22 cellular contexts compared by ENCODE assay signal in the genomic region with DNA sequence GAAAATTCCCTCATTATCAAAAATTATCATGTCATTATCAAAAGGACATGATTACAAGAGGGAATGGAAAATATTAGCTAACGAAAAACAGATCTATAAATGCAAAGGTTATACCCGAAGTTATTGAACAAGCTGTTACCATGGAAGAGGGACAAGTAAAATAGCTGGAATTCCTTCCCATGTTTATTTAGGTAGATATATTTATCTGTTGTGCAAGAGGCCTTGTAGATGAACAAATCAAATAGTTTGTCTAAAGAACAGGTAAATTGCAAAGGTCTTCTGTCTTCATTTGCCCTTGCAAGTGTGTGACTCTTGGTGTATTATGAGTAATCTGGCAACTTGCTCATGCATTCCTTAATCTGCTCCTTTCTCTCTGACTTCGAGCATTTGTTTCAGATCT.
DNase-seq lines count a peak whose midpoint lies in the region; ATAC-seq and TF ChIP-seq lines count a peak whose summit lies in the region.
"Had no signal": no experiment of that assay in that cellular context is flagged by ENCODE, and none has a peak within 500 bp of the region (broad histone marks: within the 10 kb centered on the region; RNA-seq: fewer than 3 reads in every experiment).

No MANE protein-coding gene starts in this region.

- DNase-seq in PC-3 (peak; percentile 3), astrocyte of the hippocampus (ENCODE audit: low read depth, low spot score) (peak; percentile 8), left lobe of liver (ENCODE audit: low spot score) (no peak), right lobe of liver (no peak), G401 (ENCODE audit: low spot score) (no peak)
- DNase-seq in NK-92 treated with Interleukin-12 subunit alpha and Interleukin-12 subunit beta, amount 100 ng/mL, for 24 hours (lab: John Stamatoyannopoulos, UW): no peak
- DNase-seq: 8988T; ACHN; AML-193; BE2C; CD4-positive, alpha-beta T cell; CD8-positive, alpha-beta memory T cell; DMS 273 treated with DMSO at 0.1 percent for 48 hours; DMS79; EL; GF-D8; GOT3; HFFc6 had no signal

- TF ChIP-seq CTCF in PC-3 (conservative IDR thresholded peaks at IDR 0.05; ENCODE audit: low read depth, low read length) (no peak), right lobe of liver (IDR thresholded peaks at IDR 0.05) (no peak)

- peaks cover 3% of the 10 kb centered on the region; the same call in 1 of the 2 replicates for H3K27me3 ChIP-seq in PC-3 (ENCODE audit: low read length)
- no peaks in the 10 kb centered on the region for H3K27me3 ChIP-seq in right lobe of liver
- H3K27me3 ChIP-seq: BE2C; BLaER1 treated with 17β-estradiol and CSF1 and Interleukin-3, amounts not matched to agents 10 nM and 100 nM had no signal

- POLR2A ChIA-PET in PC-3 (lab: Charles Lee; ENCODE audit: unreplicated experiment): no interaction called here

- ATAC-seq in PC-3: no peak
- ATAC-seq in left lobe of liver: peak; percentile 76
- peak; percentile 76 to 91 (median 82) for ATAC-seq in right lobe of liver
- ATAC-seq in GM18517 (IDR thresholded peaks at IDR 0.05; ENCODE audit: unreplicated experiment): no peak
- ATAC-seq: A549 had no signal

- no peaks in the 10 kb centered on the region for H3K36me3 ChIP-seq in PC-3 (ENCODE audit: low read depth, low read length)
- no peaks in the 10 kb centered on the region for H3K36me3 ChIP-seq in right lobe of liver
- H3K36me3 ChIP-seq: BE2C; BLaER1 treated with 17β-estradiol and CSF1 and Interleukin-3, amounts not matched to agents 10 nM and 100 nM; HAP-1 had no signal

- BruUV-seq in PC-3 (replicated peaks; lab: Mats Ljungman, UMichigan): no TSS peak

- no peak overlapping the region for H3K9ac ChIP-seq in PC-3 (ENCODE audit: low read length)
- H3K9ac ChIP-seq: BLaER1 treated with 17β-estradiol and CSF1 and Interleukin-3, amounts not matched to agents 10 nM and 100 nM had no signal

- 22% methylated on average over 3 of the region's 3 CpGs for WGBS in right lobe of liver (ENCODE audit: insufficient coverage, low coverage, low lambda C conversion rate, missing lambda C conversion rate)

- no peak overlapping the region for H2AFZ ChIP-seq in PC-3 (ENCODE audit: low read length)

- TF ChIP-seq POLR2A in right lobe of liver (IDR thresholded peaks at IDR 0.05): no peak

- H3K9me2 ChIP-seq in PC-3 (replicated peaks; ENCODE audit: low read length): no peaks in the 10 kb centered on the region

- no peaks in the 10 kb centered on the region for H3K4me1 ChIP-seq in PC-3 (ENCODE audit: insufficient read depth, low read length)
- H3K4me1 ChIP-seq in right lobe of liver: peaks cover 0 to 33% (median 13%) of the 10 kb centered on the region in 4 donors
- H3K4me1 ChIP-seq: A549; BE2C; BLaER1 treated with 17β-estradiol and CSF1 and Interleukin-3, amounts not matched to agents 10 nM and 100 nM; HAP-1 had no signal

- H3K9me3 ChIP-seq in PC-3 (ENCODE audit: low read length): no peaks in the 10 kb centered on the region
- H3K9me3 ChIP-seq in right lobe of liver: no peaks in the 10 kb centered on the region
- H3K9me3 ChIP-seq: A549; BE2C; BLaER1 treated with 17β-estradiol and CSF1 and Interleukin-3, amounts not matched to agents 10 nM and 100 nM; HAP-1 had no signal

- no peaks in the 10 kb centered on the region for H3K79me2 ChIP-seq in PC-3 (ENCODE audit: low read length)

- CTCF ChIA-PET in PC-3 (lab: Charles Lee): no interaction called here

- H3K27ac ChIP-seq in PC-3 (ENCODE audit: low read length) (no peak overlapping the region), right lobe of liver (peak overlapping the region; percentile 9 to 50 (median 23))
- H3K27ac ChIP-seq: A549; BLaER1 treated with 17β-estradiol and CSF1 and Interleukin-3, amounts not matched to agents 10 nM and 100 nM had no signal

- H4K20me1 ChIP-seq in PC-3 (ENCODE audit: low read length): no peaks in the 10 kb centered on the region
- H4K20me1 ChIP-seq: BLaER1 treated with 17β-estradiol and CSF1 and Interleukin-3, amounts not matched to agents 10 nM and 100 nM had no signal

- H3K4me2 ChIP-seq in PC-3 (ENCODE audit: low read length): no peak overlapping the region
- H3K4me2 ChIP-seq: A549; BLaER1 treated with 17β-estradiol and CSF1 and Interleukin-3, amounts not matched to agents 10 nM and 100 nM had no signal

- no peaks in the 10 kb centered on the region for H3F3A ChIP-seq in PC-3 (ENCODE audit: low read length, unreplicated experiment)

- H3K4me3 ChIP-seq in PC-3 (ENCODE audit: low read length): no peak overlapping the region
- no peak overlapping the region for H3K4me3 ChIP-seq in right lobe of liver
- H3K4me3 ChIP-seq: A549; BLaER1 treated with 17β-estradiol and CSF1 and Interleukin-3, amounts not matched to agents 10 nM and 100 nM; HAP-1 had no signal

- intact Hi-C loops in PC-3 (cut with micrococcal nuclease): no loop called here
- intact Hi-C loops in right lobe of liver (cut with DNase I): no loop called here

- in situ Hi-C loops in G401 (cut with HindIII; ENCODE audit: low sequenced_read_pairs): no loop called here

Comparison
In these comparisons a context has a peak if more than half of its experiments do, and no peak if none do; other contexts are left out.
1. ATAC-seq: peak in left lobe of liver (single experiment) and right lobe of liver (4 of 4); none in PC-3 (single experiment) and GM18517 (single experiment).
2. DNase-seq: peak in PC-3 (single experiment) and astrocyte of the hippocampus (single experiment); none in left lobe of liver (single experiment), right lobe of liver (0 of 3), NK-92 treated with Interleukin-12 subunit alpha and Interleukin-12 subunit beta, amount 100 ng/mL, for 24 hours (single experiment) and G401 (single experiment).